1 cellular context compared by ENCODE assay signal in genomic region chr3:39499651-39500273, GRCh38.
TF ChIP-seq lines count a peak whose summit lies in the region.

No MANE protein-coding gene starts in this region.

TF ChIP-seq in K562, 482 proteins besides CTCF, POLR2A, EP300 and RAD21:
- TF ChIP-seq SPI1 (IDR thresholded peaks at IDR 0.05; ENCODE audit: borderline replicate concordance, low read depth, low read length) (peak; percentile 79; the same call in 1 of the 2 replicates), NFE2 (IDR thresholded peaks at IDR 0.05; ENCODE audit: low read depth) (0 out of 2 replicates have a peak, but pooled peaks have one; percentile 4), CEBPG (CRISPR knock-in tag; IDR thresholded peaks at IDR 0.05) (peak; percentile 29; the same call in 1 of the 2 replicates), CEBPG (tag; conservative IDR thresholded peaks at IDR 0.05 in 1 of 2, IDR thresholded peaks at IDR 0.05 in 1 of 2) (no peak), ILF3 (IDR thresholded peaks at IDR 0.05; ENCODE audit: borderline replicate concordance) (no peak), TFAM (CRISPR knock-in tag; conservative IDR thresholded peaks at IDR 0.05) (no peak), ZNF395 (CRISPR knock-in tag; IDR thresholded peaks at IDR 0.05) (no peak), CBFA2T2 (conservative IDR thresholded peaks at IDR 0.05) (no peak), ELF1 (tag; IDR thresholded peaks at IDR 0.05) (no peak)
- TF ChIP-seq, protein P1, sequence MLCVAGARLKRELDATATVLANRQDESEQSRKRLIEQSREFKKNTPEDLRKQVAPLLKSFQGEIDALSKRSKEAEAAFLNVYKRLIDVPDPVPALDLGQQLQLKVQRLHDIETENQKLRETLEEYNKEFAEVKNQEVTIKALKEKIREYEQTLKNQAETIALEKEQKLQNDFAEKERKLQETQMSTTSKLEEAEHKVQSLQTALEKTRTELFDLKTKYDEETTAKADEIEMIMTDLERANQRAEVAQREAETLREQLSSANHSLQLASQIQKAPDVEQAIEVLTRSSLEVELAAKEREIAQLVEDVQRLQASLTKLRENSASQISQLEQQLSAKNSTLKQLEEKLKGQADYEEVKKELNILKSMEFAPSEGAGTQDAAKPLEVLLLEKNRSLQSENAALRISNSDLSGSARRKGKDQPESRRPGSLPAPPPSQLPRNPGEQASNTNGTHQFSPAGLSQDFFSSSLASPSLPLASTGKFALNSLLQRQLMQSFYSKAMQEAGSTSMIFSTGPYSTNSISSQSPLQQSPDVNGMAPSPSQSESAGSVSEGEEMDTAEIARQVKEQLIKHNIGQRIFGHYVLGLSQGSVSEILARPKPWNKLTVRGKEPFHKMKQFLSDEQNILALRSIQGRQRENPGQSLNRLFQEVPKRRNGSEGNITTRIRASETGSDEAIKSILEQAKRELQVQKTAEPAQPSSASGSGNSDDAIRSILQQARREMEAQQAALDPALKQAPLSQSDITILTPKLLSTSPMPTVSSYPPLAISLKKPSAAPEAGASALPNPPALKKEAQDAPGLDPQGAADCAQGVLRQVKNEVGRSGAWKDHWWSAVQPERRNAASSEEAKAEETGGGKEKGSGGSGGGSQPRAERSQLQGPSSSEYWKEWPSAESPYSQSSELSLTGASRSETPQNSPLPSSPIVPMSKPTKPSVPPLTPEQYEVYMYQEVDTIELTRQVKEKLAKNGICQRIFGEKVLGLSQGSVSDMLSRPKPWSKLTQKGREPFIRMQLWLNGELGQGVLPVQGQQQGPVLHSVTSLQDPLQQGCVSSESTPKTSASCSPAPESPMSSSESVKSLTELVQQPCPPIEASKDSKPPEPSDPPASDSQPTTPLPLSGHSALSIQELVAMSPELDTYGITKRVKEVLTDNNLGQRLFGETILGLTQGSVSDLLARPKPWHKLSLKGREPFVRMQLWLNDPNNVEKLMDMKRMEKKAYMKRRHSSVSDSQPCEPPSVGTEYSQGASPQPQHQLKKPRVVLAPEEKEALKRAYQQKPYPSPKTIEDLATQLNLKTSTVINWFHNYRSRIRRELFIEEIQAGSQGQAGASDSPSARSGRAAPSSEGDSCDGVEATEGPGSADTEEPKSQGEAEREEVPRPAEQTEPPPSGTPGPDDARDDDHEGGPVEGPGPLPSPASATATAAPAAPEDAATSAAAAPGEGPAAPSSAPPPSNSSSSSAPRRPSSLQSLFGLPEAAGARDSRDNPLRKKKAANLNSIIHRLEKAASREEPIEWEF (CRISPR knock-in tag; IDR thresholded peaks at IDR 0.05): no peak
